17 cellular contexts compared by ENCODE assay signal in the genomic region with DNA sequence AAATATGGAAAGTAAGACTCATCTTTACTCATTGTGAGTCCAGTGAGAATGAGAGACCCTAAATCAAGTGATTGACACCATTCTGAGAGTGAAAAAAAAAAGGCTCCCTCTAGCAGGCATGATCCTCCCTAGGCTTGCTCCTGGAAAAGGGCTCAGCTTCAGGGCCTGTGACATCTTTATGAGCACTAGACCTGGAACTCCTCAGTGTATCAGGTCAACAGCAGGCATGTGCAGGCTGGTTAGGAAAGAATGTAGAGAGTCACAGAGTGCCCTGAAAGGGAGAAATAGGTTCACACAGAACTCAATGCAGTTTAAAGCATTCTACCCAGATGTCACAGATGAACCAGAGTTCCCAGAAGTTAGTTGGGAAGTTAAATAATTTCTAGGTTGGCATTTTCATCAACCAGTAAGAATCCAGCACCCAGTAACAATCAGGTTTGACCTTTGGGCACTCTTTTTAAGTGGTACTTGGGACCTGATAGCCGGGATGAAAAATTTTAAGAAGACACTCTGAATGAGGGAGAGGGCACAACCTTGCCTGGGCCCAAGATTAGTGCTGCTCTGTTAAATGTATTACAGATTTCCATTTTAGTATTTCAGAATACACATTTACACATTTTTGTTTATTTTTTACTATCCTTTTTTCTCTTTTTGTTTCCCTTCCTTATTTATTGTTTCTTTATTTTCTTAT.
A peak's percentile ranks its signal among the peaks of the same experiment; 100 is the strongest.
DNase-seq lines count a peak whose midpoint lies in the region; ATAC-seq and TF ChIP-seq lines count a peak whose summit lies in the region.
"Had no signal": no experiment of that assay in that cellular context is flagged by ENCODE, and none has a peak within 500 bp of the region (broad histone marks: within the 10 kb centered on the region; RNA-seq: fewer than 3 reads in every experiment).

No MANE protein-coding gene starts in this region.

- intact Hi-C loops in Right ventricle myocardium inferior (cut with DNase I) = no loop called here
- intact Hi-C loops in cardiac septum (cut with DNase I) = no loop called here

- no peaks in the 10 kb centered on the region for H3K79me1 ChIP-seq in mesendoderm (ENCODE audit: low read length)

- no peak overlapping the region for H3K4ac ChIP-seq in mesendoderm (ENCODE audit: low read depth, low read length)

- no peak for TF ChIP-seq CTCF in RWPE1 (conservative IDR thresholded peaks at IDR 0.05; ENCODE audit: low read depth)
- no peak for TF ChIP-seq CTCF in foreskin keratinocyte (conservative IDR thresholded peaks at IDR 0.05)

- no peak overlapping the region for H3K23ac ChIP-seq in mesendoderm (ENCODE audit: low read length)

- POLR2A ChIA-PET in RWPE1 (lab: Yijun Ruan, JAX; ENCODE audit: low non-redundant PET) = no interaction called here

- H4K8ac ChIP-seq in mesendoderm (ENCODE audit: low read depth, low read length) = no peak overlapping the region

- no peaks in the 10 kb centered on the region for H3K27me3 ChIP-seq in foreskin keratinocyte
- no peaks in the 10 kb centered on the region for H3K27me3 ChIP-seq in mesendoderm (ENCODE audit: insufficient read depth, low read length, poor library complexity)
- H3K27me3 ChIP-seq: BLaER1 had no signal

- no peak overlapping the region for H2AK5ac ChIP-seq in mesendoderm (ENCODE audit: low read length)

- no peaks in the 10 kb centered on the region for H3K36me3 ChIP-seq in mesendoderm (ENCODE audit: control insufficient read depth, insufficient read depth, low read length)
- H3K36me3 ChIP-seq: BLaER1, HAP-1 had no signal

- H3K79me2 ChIP-seq in mesendoderm (ENCODE audit: control insufficient read depth, insufficient read depth, low read length) = no peaks in the 10 kb centered on the region

- CTCF ChIA-PET in RWPE1 (lab: Yijun Ruan, JAX) = interaction anchor here (0.6 kb wide), 1 partner anchor 1141 kb away, joined by 8 read pairs; no protein-coding TSS in a partner anchor

- H3K18ac ChIP-seq in mesendoderm (ENCODE audit: low read length) = peak overlapping the region; percentile 75

- no CpG with 5 or more reads among the region's 1 CpG for WGBS in mesendoderm (ENCODE audit: extremely low coverage, insufficient coverage, low lambda C conversion rate)

- DNase-seq in Right ventricle myocardium inferior (ENCODE audit: missing footprints) = no peak
- no peak for DNase-seq in cardiac septum (ENCODE audit: low spot score)
- peak; percentile 4 for DNase-seq in RWPE1 (ENCODE audit: low spot score)
- DNase-seq in foreskin keratinocyte = peak; percentile 40 to 65
- DNase-seq in mesendoderm = peak; percentile 2
- DNase-seq in NCI-H446 (lab: John Stamatoyannopoulos, UW) = no peak
- DNase-seq: 8988T; AML-193; Caco-2; CD8-positive, alpha-beta memory T cell; DND-41; GDM1; GOT3 had no signal

- H3K9ac ChIP-seq in mesendoderm (ENCODE audit: low read length) = no peak overlapping the region
- H3K9ac ChIP-seq: BLaER1 had no signal

- H2BK120ac ChIP-seq in mesendoderm (ENCODE audit: low read depth, low read length) = no peak overlapping the region

- H3K4me3 ChIP-seq in mesendoderm (ENCODE audit: low read length) = no peak overlapping the region
- H3K4me3 ChIP-seq: BLaER1, HAP-1 had no signal

- ATAC-seq in Right ventricle myocardium inferior (peak; percentile 45), foreskin keratinocyte (no peak), GM21717 (IDR thresholded peaks at IDR 0.05; ENCODE audit: unreplicated experiment) (no peak), GM19351 (IDR thresholded peaks at IDR 0.05; ENCODE audit: unreplicated experiment) (no peak)

- no peak overlapping the region for H4K5ac ChIP-seq in mesendoderm (ENCODE audit: low read length)

- no peak overlapping the region for H3K56ac ChIP-seq in mesendoderm (ENCODE audit: low read length)

- H3K4me2 ChIP-seq in mesendoderm (ENCODE audit: low read length) = no peak overlapping the region
- H3K4me2 ChIP-seq: BLaER1 had no signal

- H2BK15ac ChIP-seq in mesendoderm (replicated peaks; ENCODE audit: low read depth) = no peak overlapping the region

- H3K4me1 ChIP-seq in foreskin keratinocyte (no peaks in the 10 kb centered on the region), mesendoderm (ENCODE audit: control insufficient read depth, low read depth, low read length) (peaks cover 6% of the 10 kb centered on the region)
- H3K4me1 ChIP-seq: BLaER1, Caco-2, HAP-1 had no signal

- no peak overlapping the region for H2BK5ac ChIP-seq in mesendoderm (ENCODE audit: low read length)

- no peak overlapping the region for H3K27ac ChIP-seq in RWPE1
- no peak overlapping the region for H3K27ac ChIP-seq in foreskin keratinocyte
- H3K27ac ChIP-seq in mesendoderm (ENCODE audit: low read depth, low read length) = no peak overlapping the region
- H3K27ac ChIP-seq: BLaER1 had no signal

Comparison
In these comparisons a context has a peak if more than half of its experiments do, and no peak if none do; other contexts are left out.
1. DNase-seq: peak in RWPE1 (single experiment), foreskin keratinocyte (2 of 2) and mesendoderm (single experiment); none in Right ventricle myocardium inferior (single experiment), cardiac septum (single experiment) and NCI-H446 (0 of 2).